ENCODE assay signal across 18 cellular contexts in genomic region chr2:58065248-58065647, GRCh38. TPM values are rescaled to one million over a fixed set of nuclear protein-coding genes. Genes with fewer than 3 reads are reported as not detected.
DNase-seq lines count a peak whose midpoint lies in the region; ATAC-seq, FAIRE-seq and TF ChIP-seq lines count a peak whose summit lies in the region.
"Had no signal": no experiment of that assay in that cellular context is flagged by ENCODE, and none has a peak within 500 bp of the region (broad histone marks: within the 10 kb centered on the region; RNA-seq: fewer than 3 reads in every experiment).

No MANE protein-coding gene starts in this region.

- H3K4me1 ChIP-seq in A549 (peaks cover 17% of the 10 kb centered on the region), GM23248 (ENCODE audit: insufficient read depth) (peaks cover 22% of the 10 kb centered on the region), KMS-11 (ENCODE audit: low read depth, poor library complexity, severe bottlenecking) (peaks cover 93% of the 10 kb centered on the region), fibroblast of lung (ENCODE audit: control insufficient read depth, extremely low read depth, insufficient read depth, low read length) (peaks cover 13% of the 10 kb centered on the region), right cardiac atrium (ENCODE audit: control insufficient read depth, insufficient read depth, low read length) (peaks cover 1% of the 10 kb centered on the region), neuronal stem cell (ENCODE audit: control insufficient read depth in 2 of 2, insufficient read depth in 1 of 2, low read depth in 1 of 2, low read length in 2 of 2) (no peaks in the 10 kb centered on the region)
- H3K4me1 ChIP-seq: HAP-1 had no signal

- H3K27me3 ChIP-seq in GM23248 (replicated peaks; ENCODE audit: insufficient read depth) (no peaks in the 10 kb centered on the region), KMS-11 (ENCODE audit: insufficient read depth, low read depth) (no peaks in the 10 kb centered on the region), fibroblast of lung (ENCODE audit: control insufficient read depth, insufficient read depth, low read length) (no peaks in the 10 kb centered on the region), right cardiac atrium (ENCODE audit: control insufficient read depth, insufficient read depth) (no peaks in the 10 kb centered on the region), neuronal stem cell (ENCODE audit: control insufficient read depth in 3 of 3, insufficient read depth in 3 of 3, low read depth in 1 of 3, low read length in 3 of 3) (no peaks in the 10 kb centered on the region)

- no peak overlapping the region for H3K9ac ChIP-seq in GM23248
- H3K9ac ChIP-seq in KMS-11 = no peak overlapping the region
- H3K9ac ChIP-seq in fibroblast of lung (ENCODE audit: insufficient read depth, low read length) = no peak overlapping the region
- H3K9ac ChIP-seq in neuronal stem cell (ENCODE audit: low read depth, low read length, poor library complexity) = no peak overlapping the region

- no peak for TF ChIP-seq EP300 in A549 (IDR thresholded peaks at IDR 0.05)

- WGBS in A549 (ENCODE audit: missing lambda C conversion rate) = 86% methylated on average over 1 of the region's 1 CpG
- WGBS in GM23248 (ENCODE audit: low coverage in 1 of 2, low lambda C conversion rate in 2 of 2, missing lambda C conversion rate in 2 of 2), 2 experiments = 96 to 100% methylated on average over 1 of the region's 1 CpG
- WGBS in right cardiac atrium = 97% methylated on average over 1 of the region's 1 CpG
- WGBS in neuronal stem cell (ENCODE audit: extremely low coverage in 2 of 2, insufficient read length in 2 of 2, insufficient replicate concordance in 1 of 2), 2 donors = no CpG with 5 or more reads among the region's 1 CpG

- intact Hi-C loops in right cardiac atrium (cut with DNase I) = no loop called here

- H3K79me2 ChIP-seq in GM23248 (ENCODE audit: insufficient read depth) (peaks cover 27% of the 10 kb centered on the region; the same call in 1 of the 2 replicates), KMS-11 (ENCODE audit: insufficient read depth, low read depth) (peaks cover 48% of the 10 kb centered on the region), fibroblast of lung (ENCODE audit: control insufficient read depth, insufficient read depth, low read length) (peaks cover 3% of the 10 kb centered on the region)

- CTCF ChIA-PET in A549 (lab: Yijun Ruan, JAX) = interaction anchor here (0.9 to 1.2 kb wide), 2 partner anchors 10 to 13 kb away, joined by 3 read pairs; no protein-coding TSS in a partner anchor

- peaks cover 35% of the 10 kb centered on the region for H3F3A ChIP-seq in GM23248 (ENCODE audit: insufficient read depth)

- no peak overlapping the region for H3K18ac ChIP-seq in neuronal stem cell (ENCODE audit: low read length)

- no peak for TF ChIP-seq POLR2A in A549 (IDR thresholded peaks at IDR 0.05; ENCODE audit: low read length)

- H3K4me2 ChIP-seq in A549 = no peak overlapping the region
- H3K4me2 ChIP-seq in GM23248 (ENCODE audit: unreplicated experiment) = no peak overlapping the region
- peak overlapping the region; percentile 97 for H3K4me2 ChIP-seq in KMS-11
- peak overlapping the region; percentile 19 for H3K4me2 ChIP-seq in fibroblast of lung (ENCODE audit: extremely low read depth, insufficient read depth, low read length)
- no peak overlapping the region for H3K4me2 ChIP-seq in neuronal stem cell (ENCODE audit: insufficient read depth, low read length, poor library complexity, severe bottlenecking)

- H2BK12ac ChIP-seq in neuronal stem cell (ENCODE audit: low read length) = no peak overlapping the region

- H4K20me1 ChIP-seq in GM23248 (ENCODE audit: insufficient read depth) (no peaks in the 10 kb centered on the region), KMS-11 (ENCODE audit: insufficient read depth) (no peaks in the 10 kb centered on the region), fibroblast of lung (ENCODE audit: control insufficient read depth, extremely low read depth, insufficient read depth, low read length) (no peaks in the 10 kb centered on the region)

- no peak overlapping the region for H2BK120ac ChIP-seq in neuronal stem cell (ENCODE audit: low read depth, low read length)

- POLR2A ChIA-PET in A549 (lab: Yijun Ruan, JAX) = interaction anchor here (0.9 kb wide), 1 partner anchor 19 kb away, joined by 4 read pairs; the partner anchor contains the start of gene VRK2

- no peak overlapping the region for H2BK5ac ChIP-seq in neuronal stem cell (ENCODE audit: low read length)

- H3K4ac ChIP-seq in neuronal stem cell (ENCODE audit: low read length) = no peak overlapping the region

- no peak for TF ChIP-seq RAD21 in A549 (conservative IDR thresholded peaks at IDR 0.05 in 1 of 2, IDR thresholded peaks at IDR 0.05 in 1 of 2)

- no peak for FAIRE-seq in A549 (lab: Jason Lieb, UNC)
- FAIRE-seq: GM18507, H54 had no signal

- DNase-seq in A549 (ENCODE audit: low read depth in 1 of 2, low spot score in 1 of 2) (no peak), GM23248 (peak; percentile 17), fibroblast of lung (ENCODE audit: low read depth in 2 of 2) (no peak), right cardiac atrium (no peak), neuronal stem cell (ENCODE audit: low spot score) (no peak), NAMALWA (ENCODE audit: low spot score) (no peak)
- DNase-seq: 8988T; C1 segment of cervical spinal cord; Calu3; CD4-positive, alpha-beta memory T cell; COR-L47; DMS53; DMS79 treated with DMSO at 0.1 percent for 48 hours; GF-D8 had no signal

- in situ Hi-C loops in GM23248 (cut with MboI) = no loop called here

- no peak overlapping the region for H3K14ac ChIP-seq in neuronal stem cell (ENCODE audit: low read length)

- no peak overlapping the region for H2BK15ac ChIP-seq in neuronal stem cell (ENCODE audit: low read length)

- H2AFZ ChIP-seq in GM23248 = no peak overlapping the region
- no peak overlapping the region for H2AFZ ChIP-seq in KMS-11 (ENCODE audit: low read depth)
- H2AFZ ChIP-seq in fibroblast of lung (ENCODE audit: low read length) = no peak overlapping the region
- H2AFZ ChIP-seq in neuronal stem cell (ENCODE audit: low read length) = no peak overlapping the region

- H4K91ac ChIP-seq in neuronal stem cell (ENCODE audit: low read depth, low read length, poor library complexity) = no peak overlapping the region

- H2AK5ac ChIP-seq in neuronal stem cell (ENCODE audit: low read depth, low read length) = no peak overlapping the region

- peaks cover 3% of the 10 kb centered on the region; the same call in 1 of the 2 replicates for H3K36me3 ChIP-seq in GM23248 (ENCODE audit: low read depth)
- no peaks in the 10 kb centered on the region for H3K36me3 ChIP-seq in KMS-11 (ENCODE audit: insufficient read depth)
- no peaks in the 10 kb centered on the region for H3K36me3 ChIP-seq in fibroblast of lung (ENCODE audit: control insufficient read depth, insufficient read depth, low read length)
- no peaks in the 10 kb centered on the region for H3K36me3 ChIP-seq in neuronal stem cell (replicated peaks in 1 of 2; ENCODE audit: control insufficient read depth in 2 of 2, insufficient read depth in 2 of 2, low read length in 2 of 2)
- H3K36me3 ChIP-seq: HAP-1 had no signal

- H3K79me1 ChIP-seq in neuronal stem cell (ENCODE audit: low read depth, low read length) = no peaks in the 10 kb centered on the region

- H4K8ac ChIP-seq in neuronal stem cell (ENCODE audit: low read depth, low read length) = no peak overlapping the region

- H3K27ac ChIP-seq in A549 = no peak overlapping the region
- no peak overlapping the region for H3K27ac ChIP-seq in GM23248
- peak overlapping the region; percentile 83; the same call in 1 of the 2 replicates for H3K27ac ChIP-seq in KMS-11
- no peak overlapping the region for H3K27ac ChIP-seq in fibroblast of lung (ENCODE audit: insufficient read depth, low read length)
- no peak overlapping the region for H3K27ac ChIP-seq in right cardiac atrium (ENCODE audit: low read length)
- H3K27ac ChIP-seq in neuronal stem cell (replicated peaks; ENCODE audit: low read length) = no peak overlapping the region

- no peaks in the 10 kb centered on the region for H3K9me2 ChIP-seq in GM23248 (ENCODE audit: insufficient read depth)

- ATAC-seq in A549 = no peak
- no peak for ATAC-seq in right cardiac atrium

- TF ChIP-seq CTCF in A549 (IDR thresholded peaks at IDR 0.05) (no peak), KMS-11 (conservative IDR thresholded peaks at IDR 0.05; ENCODE audit: low read depth, low read length) (no peak), fibroblast of lung (conservative IDR thresholded peaks at IDR 0.05 in 1 of 2, IDR thresholded peaks at IDR 0.05 in 1 of 2; ENCODE audit: low read depth in 1 of 2, low read length in 2 of 2) (no peak)

- no peak overlapping the region for H3K4me3 ChIP-seq in A549
- H3K4me3 ChIP-seq in GM23248 = no peak overlapping the region
- H3K4me3 ChIP-seq in KMS-11 (IDR thresholded peaks at IDR 0.05; ENCODE audit: insufficient read depth, low read depth, low read length) = no peak overlapping the region
- H3K4me3 ChIP-seq in fibroblast of lung (replicated peaks in 1 of 4; ENCODE audit: control extremely low read depth in 1 of 4, insufficient read depth in 1 of 4, low read depth in 3 of 4, low read length in 4 of 4) = no peak overlapping the region
- H3K4me3 ChIP-seq in right cardiac atrium (ENCODE audit: low read length) = no peak overlapping the region
- H3K4me3 ChIP-seq in neuronal stem cell (ENCODE audit: low read length in 2 of 2) = no peak overlapping the region
- H3K4me3 ChIP-seq: HAP-1 had no signal

- H3K9me3 ChIP-seq in A549 = peaks cover 4% of the 10 kb centered on the region; the same call in 1 of the 3 replicates
- H3K9me3 ChIP-seq in GM23248 (ENCODE audit: low read depth) = no peaks in the 10 kb centered on the region
- no peaks in the 10 kb centered on the region for H3K9me3 ChIP-seq in fibroblast of lung (ENCODE audit: control insufficient read depth, insufficient read depth, low read depth, low read length)
- H3K9me3 ChIP-seq in right cardiac atrium (ENCODE audit: control insufficient read depth, low read length) = no peaks in the 10 kb centered on the region
- H3K9me3 ChIP-seq in neuronal stem cell (replicated peaks in 1 of 2; ENCODE audit: control insufficient read depth in 2 of 2, insufficient read depth in 1 of 2, low read depth in 1 of 2, low read length in 2 of 2) = no peaks in the 10 kb centered on the region
- H3K9me3 ChIP-seq: HAP-1 had no signal

- H3K23ac ChIP-seq in neuronal stem cell (ENCODE audit: low read depth, low read length, poor library complexity) = no peak overlapping the region

RNA-seq across cellular contexts. Expression of gene VRK2, which starts 18.6 kb away (rescaled TPM):
- polyA plus RNA-seq in A549 (2011; rRNA removed) = 66.2 and 80.9 TPM in 2 replicates
- 17.4 and 18.0 TPM in 2 replicates for polyA plus RNA-seq in A549 (2012; cell fraction: cytosol; rRNA removed)
- 5.3 and 7.7 TPM in 2 replicates for polyA plus RNA-seq in A549 (2012; cell fraction: nucleus; rRNA removed)
- polyA plus RNA-seq in A549 (2017; fragmentation: RNase III; extraction: RNeasy Plus Mini Kit Qiagen cat#74134 plus additional on column Dnase treatment) = 19.4 to 30.4 TPM (median 24.2 TPM) in 3 replicates
- polyA minus RNA-seq in A549 (2011; rRNA and poly(A)+ RNA removed) = 22.8 and 30.4 TPM in 2 replicates
- 14.4 and 22.4 TPM in 2 replicates for total RNA-seq in GM23248 (2014; rRNA removed; shearing (Covaris generic))
- polyA plus RNA-seq in GM23248 (2016; fragmentation: Nextera tagmentation; extraction: Ambion mirVana) = 21.7 and 24.2 TPM in 2 replicates
- total RNA-seq in fibroblast of lung = 15.2 and 24.3 TPM in 2 replicates
- 23.8 and 28.0 TPM in 2 replicates for polyA plus RNA-seq in fibroblast of lung
- 18.1 and 18.8 TPM in 2 replicates for polyA plus RNA-seq in fibroblast of lung (2012)
- 5.7 and 6.0 TPM in 2 replicates for polyA minus RNA-seq in fibroblast of lung (ENCODE audit: low replicate concordance)
- total RNA-seq in right cardiac atrium = 10 to 100 TPM; 22.3 to 28.9 (median 24.7) TPM
- 10.2 TPM for polyA plus RNA-seq in right cardiac atrium
- polyA plus RNA-seq in neuronal stem cell (2013, experiment 1 of 2) = 16.0 TPM
- polyA plus RNA-seq in neuronal stem cell (2013, experiment 2 of 2) = 15.4 TPM

Comparison
In these comparisons a context has a peak if more than half of its experiments do, and no peak if none do; other contexts are left out.
1. H3K4me2 ChIP-seq: peak in KMS-11 (single experiment) and fibroblast of lung (single experiment); none in A549 (single experiment), GM23248 (single experiment) and neuronal stem cell (single experiment).